Comparison of ENCODE assay signal across 9 cellular contexts in the genomic region with DNA sequence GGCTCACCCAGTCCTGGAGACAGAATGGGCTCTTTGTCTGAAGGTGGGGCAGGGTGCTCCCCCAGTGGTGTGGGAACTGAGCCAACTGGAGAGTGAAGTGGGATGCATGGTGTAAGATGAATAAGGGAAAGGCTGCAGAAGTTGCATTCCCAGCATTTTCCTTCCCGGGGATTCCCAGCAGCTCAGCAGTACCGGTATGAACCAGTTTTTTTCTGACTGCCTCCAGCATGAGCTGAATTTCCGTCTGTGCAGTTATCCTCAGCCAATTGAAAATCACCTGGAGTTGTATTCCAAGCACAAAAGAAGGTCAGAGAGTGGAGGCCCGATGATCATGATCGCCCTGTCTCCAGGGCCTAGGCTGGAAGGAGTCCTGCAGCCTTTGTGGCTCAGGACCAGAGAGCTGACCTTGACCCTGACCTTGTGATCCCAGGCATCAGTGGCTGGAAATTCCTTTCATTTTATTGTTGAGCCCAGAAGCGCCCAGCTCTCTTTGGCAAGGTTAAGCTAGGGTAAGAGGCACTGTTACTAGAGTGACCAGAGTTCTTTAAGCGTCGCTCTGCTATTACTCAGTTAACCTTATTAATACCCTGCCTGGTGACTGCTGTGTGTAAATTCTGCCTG. TPM values are rescaled to one million over a fixed set of nuclear protein-coding genes. Genes with fewer than 3 reads are reported as not detected.
DNase-seq lines count a peak whose midpoint lies in the region; ATAC-seq, FAIRE-seq and TF ChIP-seq lines count a peak whose summit lies in the region.
"Had no signal": no experiment of that assay in that cellular context is flagged by ENCODE, and none has a peak within 500 bp of the region (broad histone marks: within the 10 kb centered on the region; RNA-seq: fewer than 3 reads in every experiment).

No MANE protein-coding gene starts in this region.

- no peak for ATAC-seq in effector memory CD8-positive, alpha-beta T cell (replicated peaks)
- no peak for ATAC-seq in GM19452 (IDR thresholded peaks at IDR 0.05; ENCODE audit: unreplicated experiment)

- peak overlapping the region; percentile 82 for H3K4me3 Mint-ChIP-seq in activated CD4-positive, alpha-beta T cell treated with anti-CD3 and anti-CD28 coated beads, Interleukin-2, amount 10 ng/mL, durations not matched to agents 24 days and 14 days
- H3K4me3 Mint-ChIP-seq in effector memory CD8-positive, alpha-beta T cell: peak overlapping the region; percentile 87 to 88

- no peaks in the 10 kb centered on the region for H3K27me3 Mint-ChIP-seq in activated CD4-positive, alpha-beta T cell treated with anti-CD3 and anti-CD28 coated beads, Interleukin-2, amount 10 ng/mL, durations not matched to agents 24 days and 14 days
- no peaks in the 10 kb centered on the region for H3K27me3 Mint-ChIP-seq in effector memory CD8-positive, alpha-beta T cell

- FAIRE-seq in urothelium cell line (lab: Jason Lieb, UNC): no peak
- FAIRE-seq: endometrium had no signal

- intact Hi-C loops in activated CD4-positive, alpha-beta T cell treated with anti-CD3 and anti-CD28 coated beads, Interleukin-2, amount 10 ng/mL, durations not matched to agents 24 days and 14 days (cut with micrococcal nuclease): loop anchor here (1.0 to 2.0 kb wide), 3 partner anchors 57 to 209 kb away; a partner anchor contains a TSS

- H3K4me1 Mint-ChIP-seq in activated CD4-positive, alpha-beta T cell treated with anti-CD3 and anti-CD28 coated beads, Interleukin-2, amount 10 ng/mL, durations not matched to agents 24 days and 14 days: peaks cover 60% of the 10 kb centered on the region
- H3K4me1 Mint-ChIP-seq in effector memory CD8-positive, alpha-beta T cell (ENCODE audit: low read depth in 2 of 2): peaks cover 59 to 60% of the 10 kb centered on the region in 2 donors

- H3K36me3 Mint-ChIP-seq in activated CD4-positive, alpha-beta T cell treated with anti-CD3 and anti-CD28 coated beads, Interleukin-2, amount 10 ng/mL, durations not matched to agents 24 days and 14 days (ENCODE audit: low read depth): peaks cover 33% of the 10 kb centered on the region
- H3K36me3 Mint-ChIP-seq in effector memory CD8-positive, alpha-beta T cell (ENCODE audit: insufficient read depth): peaks cover 35% of the 10 kb centered on the region

- peak overlapping the region; percentile 99 for H3K27ac Mint-ChIP-seq in activated CD4-positive, alpha-beta T cell treated with anti-CD3 and anti-CD28 coated beads, Interleukin-2, amount 10 ng/mL, durations not matched to agents 24 days and 14 days
- H3K27ac Mint-ChIP-seq in effector memory CD8-positive, alpha-beta T cell: peak overlapping the region; percentile 99

- no peaks in the 10 kb centered on the region for H3K9me3 Mint-ChIP-seq in activated CD4-positive, alpha-beta T cell treated with anti-CD3 and anti-CD28 coated beads, Interleukin-2, amount 10 ng/mL, durations not matched to agents 24 days and 14 days
- H3K9me3 Mint-ChIP-seq in effector memory CD8-positive, alpha-beta T cell: peaks cover 2 to 7% of the 10 kb centered on the region in 2 donors

- TF ChIP-seq POLR2A in erythroblast (IDR thresholded peaks at IDR 0.05; ENCODE audit: low read length): no peak

- no peak for DNase-seq in activated CD4-positive, alpha-beta T cell treated with anti-CD3 and anti-CD28 coated beads, Interleukin-2, amount 10 ng/mL, durations not matched to agents 24 days and 14 days
- DNase-seq in activated CD4-positive, alpha-beta T cell treated with anti-CD3 and anti-CD28 coated beads, Interleukin-2, amount 50 U/mL, for 48 hours: no peak
- peak; percentile 90 for DNase-seq in RPMI7951 (ENCODE audit: low read depth)
- no peak for DNase-seq in effector memory CD8-positive, alpha-beta T cell
- DNase-seq in midbrain (lab: John Stamatoyannopoulos, UW): peak; percentile 49
- DNase-seq in urothelium cell line (ENCODE audit: low spot score): peak; percentile 75
- DNase-seq in erythroblast (lab: John Stamatoyannopoulos, UW): no peak

RNA-seq across cellular contexts. Expression of a gene that starts 33.4 kb away (rescaled TPM):
- total RNA-seq in activated CD4-positive, alpha-beta T cell treated with anti-CD3 and anti-CD28 coated beads, Interleukin-2, amount 10 ng/mL, durations not matched to agents 24 days and 14 days: 99.5 and 102 TPM in 2 replicates
- total RNA-seq in RPMI7951 (2014; rRNA removed; shearing (Covaris generic)): 43.0 and 47.9 TPM in 2 replicates

RNA-seq across cellular contexts. Expression of a gene that starts 57.8 kb away (rescaled TPM):
- total RNA-seq in activated CD4-positive, alpha-beta T cell treated with anti-CD3 and anti-CD28 coated beads, Interleukin-2, amount 10 ng/mL, durations not matched to agents 24 days and 14 days: 78.4 and 80.2 TPM in 2 replicates
- 232 and 263 TPM in 2 replicates for total RNA-seq in RPMI7951 (2014; rRNA removed; shearing (Covaris generic))

Comparison
In these comparisons a context has a peak if more than half of its experiments do, and no peak if none do; other contexts are left out.
1. DNase-seq: peak in RPMI7951 (single experiment), midbrain (single experiment) and urothelium cell line (single experiment); none in activated CD4-positive, alpha-beta T cell treated with anti-CD3 and anti-CD28 coated beads, Interleukin-2, amount 10 ng/mL, durations not matched to agents 24 days and 14 days (single experiment), activated CD4-positive, alpha-beta T cell treated with anti-CD3 and anti-CD28 coated beads, Interleukin-2, amount 50 U/mL, for 48 hours (0 of 2), effector memory CD8-positive, alpha-beta T cell (0 of 3) and erythroblast (0 of 2).